9 cellular contexts compared by ENCODE assay signal in the genomic region with DNA sequence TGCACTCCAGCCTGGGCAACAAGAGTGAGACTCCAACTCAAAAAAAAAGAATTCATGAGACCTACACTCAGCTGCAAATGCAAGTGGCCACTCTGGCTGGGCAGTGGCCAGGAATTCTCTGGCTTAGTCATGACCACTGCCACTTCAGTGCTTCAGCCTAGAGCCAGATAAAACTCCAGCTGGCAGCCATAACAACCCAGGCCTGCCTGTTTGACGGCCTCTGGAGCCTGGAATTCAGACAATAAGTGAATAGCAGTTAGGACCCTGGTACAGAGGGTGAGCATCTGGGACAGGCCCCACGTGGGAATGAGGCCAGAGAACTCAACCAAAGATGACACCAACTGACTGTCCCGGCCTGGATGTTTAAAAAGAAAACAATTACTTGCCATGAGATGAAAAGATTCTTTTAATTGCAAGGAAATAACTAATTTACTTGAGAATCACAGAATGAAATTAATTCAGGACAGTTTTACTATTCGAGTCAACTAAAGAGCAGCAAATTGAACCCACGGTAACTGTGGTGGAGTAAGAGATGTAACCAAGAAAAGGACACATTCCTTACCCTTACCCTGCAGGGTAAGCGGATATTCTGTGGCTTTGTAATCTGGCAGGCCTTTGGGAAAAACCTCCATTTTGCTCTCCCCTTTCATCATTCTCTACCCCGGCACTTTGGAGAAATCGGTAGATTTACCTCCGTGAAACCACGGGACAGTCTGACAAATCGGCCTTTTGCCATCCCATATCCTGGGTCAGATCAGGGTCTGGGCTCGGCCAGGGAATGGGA. TPM values are rescaled to one million over a fixed set of nuclear protein-coding genes. Genes with fewer than 3 reads are reported as not detected.
DNase-seq lines count a peak whose midpoint lies in the region; ATAC-seq and TF ChIP-seq lines count a peak whose summit lies in the region.
"Had no signal": no experiment of that assay in that cellular context is flagged by ENCODE, and none has a peak within 500 bp of the region (broad histone marks: within the 10 kb centered on the region; RNA-seq: fewer than 3 reads in every experiment).

No MANE protein-coding gene starts in this region.

- WGBS in ovary, 3 donors = 44 to 59% (median 47%) methylated on average over 12 of the region's 12 CpGs

- no peaks in the 10 kb centered on the region for H3K9me3 ChIP-seq in adipocyte (ENCODE audit: control insufficient read depth, low read length)
- no peaks in the 10 kb centered on the region for H3K9me3 ChIP-seq in ovary

- H3K9me3 Mint-ChIP-seq in activated naive CD4-positive, alpha-beta T cell treated with anti-CD3 and anti-CD28 coated beads, Interleukin-2, amount 10 ng/mL, durations not matched to agents 7 days and 5 days = no peaks in the 10 kb centered on the region

- no peak for TF ChIP-seq POLR2A in ovary (IDR thresholded peaks at IDR 0.05)

- no peaks in the 10 kb centered on the region for H3K27me3 ChIP-seq in adipocyte (replicated peaks; ENCODE audit: control insufficient read depth, insufficient read depth, low read length)
- H3K27me3 ChIP-seq in ovary = no peaks in the 10 kb centered on the region

- H3K27me3 Mint-ChIP-seq in activated naive CD4-positive, alpha-beta T cell treated with anti-CD3 and anti-CD28 coated beads, Interleukin-2, amount 10 ng/mL, durations not matched to agents 7 days and 5 days = no peaks in the 10 kb centered on the region

- peak overlapping the region; percentile 63 for H3K9ac ChIP-seq in adipocyte (ENCODE audit: low read length)

- H3K36me3 ChIP-seq in adipocyte (ENCODE audit: control insufficient read depth, insufficient read depth, low read length, severe bottlenecking) = peaks cover 68% of the 10 kb centered on the region
- H3K36me3 ChIP-seq in ovary = no peaks in the 10 kb centered on the region

- H3K27ac ChIP-seq in ovary = peak overlapping the region; percentile 3 to 73

- no peak overlapping the region for H3K4me3 Mint-ChIP-seq in activated naive CD4-positive, alpha-beta T cell treated with anti-CD3 and anti-CD28 coated beads, Interleukin-2, amount 10 ng/mL, durations not matched to agents 7 days and 5 days

- no peak for TF ChIP-seq EP300 in ovary (IDR thresholded peaks at IDR 0.05)

- CTCF ChIA-PET in activated naive CD4-positive, alpha-beta T cell treated with anti-CD3 and anti-CD28 coated beads, Interleukin-2, amount 10 ng/mL, durations not matched to agents 7 days and 5 days (lab: Charles Lee) = no interaction called here

- TF ChIP-seq CTCF in ovary (IDR thresholded peaks at IDR 0.05) = no peak

- no peaks in the 10 kb centered on the region for H3K4me1 Mint-ChIP-seq in activated naive CD4-positive, alpha-beta T cell treated with anti-CD3 and anti-CD28 coated beads, Interleukin-2, amount 10 ng/mL, durations not matched to agents 7 days and 5 days

- H3K4me3 ChIP-seq in adipocyte (ENCODE audit: low read length) (peak overlapping the region; percentile 12), ovary (no peak overlapping the region)

- intact Hi-C loops in head of caudate nucleus (cut with DNase I) (no loop called here), ovary (cut with DNase I) (no loop called here)

- peaks cover 38% of the 10 kb centered on the region for H3K36me3 Mint-ChIP-seq in activated naive CD4-positive, alpha-beta T cell treated with anti-CD3 and anti-CD28 coated beads, Interleukin-2, amount 10 ng/mL, durations not matched to agents 7 days and 5 days

- no peak overlapping the region for H3K27ac Mint-ChIP-seq in activated naive CD4-positive, alpha-beta T cell treated with anti-CD3 and anti-CD28 coated beads, Interleukin-2, amount 10 ng/mL, durations not matched to agents 7 days and 5 days

- peaks cover 32% of the 10 kb centered on the region for H3K4me1 ChIP-seq in adipocyte (ENCODE audit: control insufficient read depth, insufficient read depth, low read length)
- H3K4me1 ChIP-seq in ovary (ENCODE audit: insufficient read depth) = peaks cover 22% of the 10 kb centered on the region

- no peak for ATAC-seq in GM19455 (IDR thresholded peaks at IDR 0.05; ENCODE audit: unreplicated experiment)

- peak; percentile 66 for DNase-seq in Ammon's horn (ENCODE audit: low spot score)
- peak; percentile 77 for DNase-seq in adipocyte (ENCODE audit: low read depth)
- peak in 41 of 42 donors; percentile 21 to 88 (median 62) for DNase-seq in head of caudate nucleus
- peak; percentile 47 to 69 (median 58) for DNase-seq in ovary
- no peak for DNase-seq in NCI-H2227 treated with DMSO at 0.1 percent for 48 hours (lab: John Stamatoyannopoulos, UW)
- no peak for DNase-seq in activated gamma-delta T cell treated with Interleukin-2 at 50 U/mL for 16 hours
- no peak for DNase-seq in activated naive CD4-positive, alpha-beta T cell treated with anti-CD3 and anti-CD28 coated beads, Interleukin-2, amount 10 ng/mL, durations not matched to agents 7 days and 5 days
- DNase-seq: NCI-H69 had no signal

RNA-seq across cellular contexts. Expression of gene RCC1L, which starts 18.7 kb away (rescaled TPM):
- total RNA-seq in ovary = 10 to 100 TPM; 16.7 to 37.2 (median 33.2) TPM
- polyA plus RNA-seq in ovary = 10 to 100 TPM; 35.2 to 49.8 TPM

RNA-seq across cellular contexts. Expression of gene GTF2IRD2B, which starts 37.5 kb away (rescaled TPM):
- total RNA-seq in ovary = 10 to 100 TPM; 65.6 to 92.1 (median 77.7) TPM
- 10 to 100 TPM; 41.2 to 47.4 TPM for polyA plus RNA-seq in ovary

Comparison
In these comparisons a context has a peak if more than half of its experiments do, and no peak if none do; other contexts are left out.
1. DNase-seq: peak in Ammon's horn (single experiment), adipocyte (single experiment), head of caudate nucleus (41 of 42) and ovary (5 of 5); none in NCI-H2227 treated with DMSO at 0.1 percent for 48 hours (single experiment), activated gamma-delta T cell treated with Interleukin-2 at 50 U/mL for 16 hours (single experiment) and activated naive CD4-positive, alpha-beta T cell treated with anti-CD3 and anti-CD28 coated beads, Interleukin-2, amount 10 ng/mL, durations not matched to agents 7 days and 5 days (single experiment).